1 cellular context compared by ENCODE assay signal in genomic region chr9:127715443-127716337, GRCh38.
TF ChIP-seq lines count a peak whose summit lies in the region.

A gene with protein sequence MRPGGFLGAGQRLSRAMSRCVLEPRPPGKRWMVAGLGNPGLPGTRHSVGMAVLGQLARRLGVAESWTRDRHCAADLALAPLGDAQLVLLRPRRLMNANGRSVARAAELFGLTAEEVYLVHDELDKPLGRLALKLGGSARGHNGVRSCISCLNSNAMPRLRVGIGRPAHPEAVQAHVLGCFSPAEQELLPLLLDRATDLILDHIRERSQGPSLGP (minus strand): TSS chr9:127715663. CDS start chr9:127715639, 24 bp downstream.
A gene with protein sequence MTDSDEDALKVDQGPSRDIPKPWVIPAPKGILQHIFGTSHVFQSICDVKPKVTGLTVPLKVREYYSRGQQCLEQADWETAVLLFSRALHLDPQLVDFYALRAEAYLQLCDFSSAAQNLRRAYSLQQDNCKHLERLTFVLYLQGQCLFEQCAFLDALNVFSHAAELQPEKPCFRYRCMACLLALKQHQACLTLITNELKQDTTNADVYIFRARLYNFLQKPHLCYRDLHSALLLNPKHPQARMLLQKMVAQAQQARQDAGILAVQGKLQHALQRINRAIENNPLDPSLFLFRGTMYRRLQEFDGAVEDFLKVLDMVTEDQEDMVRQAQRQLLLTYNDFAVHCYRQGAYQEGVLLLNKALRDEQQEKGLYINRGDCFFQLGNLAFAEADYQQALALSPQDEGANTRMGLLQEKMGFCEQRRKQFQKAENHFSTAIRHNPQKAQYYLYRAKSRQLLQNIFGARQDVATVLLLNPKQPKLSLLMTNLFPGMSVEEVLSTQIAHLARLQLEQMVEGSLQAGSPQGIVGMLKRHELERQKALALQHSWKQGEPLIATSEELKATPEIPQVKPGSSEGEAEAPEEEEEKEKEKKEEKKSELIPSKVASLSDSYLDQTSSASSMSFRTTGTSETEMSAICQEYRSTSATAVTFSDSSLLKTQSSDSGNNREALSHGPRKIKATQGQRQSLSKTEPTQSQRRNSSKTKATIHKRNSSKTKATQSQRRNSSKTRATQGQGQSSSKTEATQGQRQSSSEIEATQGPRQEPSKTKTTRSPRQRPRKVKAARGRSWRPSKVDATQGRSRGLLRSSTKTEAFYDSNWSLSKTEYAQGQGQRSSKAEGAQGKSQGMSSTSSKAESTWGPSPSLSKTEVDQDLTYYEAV (plus strand): TSS chr9:127716079. CDS start chr9:127716146, 67 bp downstream.

TF ChIP-seq in K562, 482 proteins besides CTCF, POLR2A, EP300 and RAD21 (continued from another document and continues in another):
- TF ChIP-seq ARID3A (IDR thresholded peaks at IDR 0.05; ENCODE audit: borderline replicate concordance, low read depth, low read length) (no peak), ZNF507 (tag; conservative IDR thresholded peaks at IDR 0.05) (no peak), ETV5 (CRISPR knock-in tag; IDR thresholded peaks at IDR 0.05; ENCODE audit: low read depth) (peak; percentile 44; the same call in 1 of the 2 replicates), HLTF (IDR thresholded peaks at IDR 0.05) (no peak), ZNF668 (CRISPR knock-in tag; IDR thresholded peaks at IDR 0.05) (no peak), JUND (IDR thresholded peaks at IDR 0.05; ENCODE audit: borderline replicate concordance, low read depth, low read length) (peak; percentile 86), JUND (tag; IDR thresholded peaks at IDR 0.05; ENCODE audit: borderline replicate concordance, low read depth, low read length) (peak; percentile 86; the same call in 2 of the 3 replicates), NR4A1 (CRISPR knock-in tag; IDR thresholded peaks at IDR 0.05) (no peak), NR4A1 (tag; IDR thresholded peaks at IDR 0.05) (no peak), RFX1 (IDR thresholded peaks at IDR 0.05) (peak; percentile 93), PURB (CRISPR knock-in tag; IDR thresholded peaks at IDR 0.05; ENCODE audit: low read depth) (no peak), IRF9 (tag; IDR thresholded peaks at IDR 0.05) (no peak), CHCHD3 (CRISPR knock-in tag; IDR thresholded peaks at IDR 0.05) (no peak), GABPA (tag; conservative IDR thresholded peaks at IDR 0.05; ENCODE audit: low read depth) (peak; percentile 89), ESRRB (CRISPR knock-in tag; IDR thresholded peaks at IDR 0.05; ENCODE audit: borderline replicate concordance) (no peak), TAF9B (IDR thresholded peaks at IDR 0.05; ENCODE audit: partially characterized antibody) (no peak), HDAC1 (IDR thresholded peaks at IDR 0.05) (peak in 1 of 2 experiments; percentile 96; a peak in 2 of 4 replicates), RBM14 (IDR thresholded peaks at IDR 0.05; ENCODE audit: borderline replicate concordance, insufficient read depth, low read depth, low read length) (no peak), SIX5 (IDR thresholded peaks at IDR 0.05; ENCODE audit: borderline replicate concordance in 1 of 2, insufficient read depth in 1 of 2, low read depth in 1 of 2, low read length in 2 of 2) (peak; percentile 52 to 54; a peak in 2 of 4 replicates), ZHX1 (conservative IDR thresholded peaks at IDR 0.05; ENCODE audit: low read length) (no peak), KLF6 (CRISPR knock-in tag; IDR thresholded peaks at IDR 0.05; ENCODE audit: borderline replicate concordance) (no peak), SUPT5H (IDR thresholded peaks at IDR 0.05) (0 out of 2 replicates have a peak, but pooled peaks have one; percentile 59), ZBTB34 (CRISPR knock-in tag; IDR thresholded peaks at IDR 0.05) (no peak), SRSF7 (optimal IDR thresholded peaks at IDR 0.05; ENCODE audit: low read depth, low read length) (no peak), MBD2 (IDR thresholded peaks at IDR 0.05; ENCODE audit: borderline replicate concordance, low read depth) (peak; percentile 100), FOSL1 (tag; conservative IDR thresholded peaks at IDR 0.05) (peak; percentile 33; the same call in 1 of the 2 replicates), TSC22D4 (tag; IDR thresholded peaks at IDR 0.05) (no peak), FIP1L1 (IDR thresholded peaks at IDR 0.05; ENCODE audit: low read depth, low read length, poor library complexity, severe bottlenecking) (no peak), SIRT6 (IDR thresholded peaks at IDR 0.05; ENCODE audit: low read depth, low read length) (no peak), ASH1L (IDR thresholded peaks at IDR 0.05; ENCODE audit: borderline replicate concordance, low read depth, partially characterized antibody) (peak; percentile 90), CHD1 (IDR thresholded peaks at IDR 0.05; ENCODE audit: low read length) (peak; percentile 43), JUNB (CRISPR knock-in tag; conservative IDR thresholded peaks at IDR 0.05) (peak; percentile 68; the same call in 1 of the 2 replicates), PKNOX1 (IDR thresholded peaks at IDR 0.05) (peak; percentile 89), CREBBP (IDR thresholded peaks at IDR 0.05; ENCODE audit: low read depth, low read length) (no peak), NRF1 (conservative IDR thresholded peaks at IDR 0.05 in 1 of 2, IDR thresholded peaks at IDR 0.05 in 1 of 2) (peak; percentile 35 to 39; a peak in 2 of 4 replicates), GATA2 (CRISPR knock-in tag; IDR thresholded peaks at IDR 0.05) (no peak), KLF1 (tag; IDR thresholded peaks at IDR 0.05) (no peak), L3MBTL2 (IDR thresholded peaks at IDR 0.05) (peak; percentile 82), ELF1 (tag; IDR thresholded peaks at IDR 0.05) (peak; percentile 99)
- TF ChIP-seq, protein P1, sequence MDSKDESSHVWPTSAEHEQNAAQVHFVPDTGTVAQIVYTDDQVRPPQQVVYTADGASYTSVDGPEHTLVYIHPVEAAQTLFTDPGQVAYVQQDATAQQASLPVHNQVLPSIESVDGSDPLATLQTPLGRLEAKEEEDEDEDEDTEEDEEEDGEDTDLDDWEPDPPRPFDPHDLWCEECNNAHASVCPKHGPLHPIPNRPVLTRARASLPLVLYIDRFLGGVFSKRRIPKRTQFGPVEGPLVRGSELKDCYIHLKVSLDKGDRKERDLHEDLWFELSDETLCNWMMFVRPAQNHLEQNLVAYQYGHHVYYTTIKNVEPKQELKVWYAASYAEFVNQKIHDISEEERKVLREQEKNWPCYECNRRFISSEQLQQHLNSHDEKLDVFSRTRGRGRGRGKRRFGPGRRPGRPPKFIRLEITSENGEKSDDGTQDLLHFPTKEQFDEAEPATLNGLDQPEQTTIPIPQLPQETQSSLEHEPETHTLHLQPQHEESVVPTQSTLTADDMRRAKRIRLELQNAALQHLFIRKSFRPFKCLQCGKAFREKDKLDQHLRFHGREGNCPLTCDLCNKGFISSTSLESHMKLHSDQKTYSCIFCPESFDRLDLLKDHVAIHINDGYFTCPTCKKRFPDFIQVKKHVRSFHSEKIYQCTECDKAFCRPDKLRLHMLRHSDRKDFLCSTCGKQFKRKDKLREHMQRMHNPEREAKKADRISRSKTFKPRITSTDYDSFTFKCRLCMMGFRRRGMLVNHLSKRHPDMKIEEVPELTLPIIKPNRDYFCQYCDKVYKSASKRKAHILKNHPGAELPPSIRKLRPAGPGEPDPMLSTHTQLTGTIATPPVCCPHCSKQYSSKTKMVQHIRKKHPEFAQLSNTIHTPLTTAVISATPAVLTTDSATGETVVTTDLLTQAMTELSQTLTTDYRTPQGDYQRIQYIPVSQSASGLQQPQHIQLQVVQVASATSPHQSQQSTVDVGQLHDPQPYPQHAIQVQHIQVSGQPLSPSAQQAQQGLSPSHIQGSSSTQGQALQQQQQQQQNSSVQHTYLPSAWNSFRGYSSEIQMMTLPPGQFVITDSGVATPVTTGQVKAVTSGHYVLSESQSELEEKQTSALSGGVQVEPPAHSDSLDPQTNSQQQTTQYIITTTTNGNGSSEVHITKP (IDR thresholded peaks at IDR 0.05; ENCODE audit: partially characterized antibody): peak; percentile 89
- TF ChIP-seq, protein P2, sequence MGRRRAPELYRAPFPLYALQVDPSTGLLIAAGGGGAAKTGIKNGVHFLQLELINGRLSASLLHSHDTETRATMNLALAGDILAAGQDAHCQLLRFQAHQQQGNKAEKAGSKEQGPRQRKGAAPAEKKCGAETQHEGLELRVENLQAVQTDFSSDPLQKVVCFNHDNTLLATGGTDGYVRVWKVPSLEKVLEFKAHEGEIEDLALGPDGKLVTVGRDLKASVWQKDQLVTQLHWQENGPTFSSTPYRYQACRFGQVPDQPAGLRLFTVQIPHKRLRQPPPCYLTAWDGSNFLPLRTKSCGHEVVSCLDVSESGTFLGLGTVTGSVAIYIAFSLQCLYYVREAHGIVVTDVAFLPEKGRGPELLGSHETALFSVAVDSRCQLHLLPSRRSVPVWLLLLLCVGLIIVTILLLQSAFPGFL (CRISPR knock-in tag; IDR thresholded peaks at IDR 0.05): 0 out of 2 replicates have a peak, but pooled peaks have one; percentile 30
- TF ChIP-seq, protein P3, sequence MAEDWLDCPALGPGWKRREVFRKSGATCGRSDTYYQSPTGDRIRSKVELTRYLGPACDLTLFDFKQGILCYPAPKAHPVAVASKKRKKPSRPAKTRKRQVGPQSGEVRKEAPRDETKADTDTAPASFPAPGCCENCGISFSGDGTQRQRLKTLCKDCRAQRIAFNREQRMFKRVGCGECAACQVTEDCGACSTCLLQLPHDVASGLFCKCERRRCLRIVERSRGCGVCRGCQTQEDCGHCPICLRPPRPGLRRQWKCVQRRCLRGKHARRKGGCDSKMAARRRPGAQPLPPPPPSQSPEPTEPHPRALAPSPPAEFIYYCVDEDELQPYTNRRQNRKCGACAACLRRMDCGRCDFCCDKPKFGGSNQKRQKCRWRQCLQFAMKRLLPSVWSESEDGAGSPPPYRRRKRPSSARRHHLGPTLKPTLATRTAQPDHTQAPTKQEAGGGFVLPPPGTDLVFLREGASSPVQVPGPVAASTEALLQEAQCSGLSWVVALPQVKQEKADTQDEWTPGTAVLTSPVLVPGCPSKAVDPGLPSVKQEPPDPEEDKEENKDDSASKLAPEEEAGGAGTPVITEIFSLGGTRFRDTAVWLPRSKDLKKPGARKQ (CRISPR knock-in tag; IDR thresholded peaks at IDR 0.05): no peak
- TF ChIP-seq, protein P4, sequence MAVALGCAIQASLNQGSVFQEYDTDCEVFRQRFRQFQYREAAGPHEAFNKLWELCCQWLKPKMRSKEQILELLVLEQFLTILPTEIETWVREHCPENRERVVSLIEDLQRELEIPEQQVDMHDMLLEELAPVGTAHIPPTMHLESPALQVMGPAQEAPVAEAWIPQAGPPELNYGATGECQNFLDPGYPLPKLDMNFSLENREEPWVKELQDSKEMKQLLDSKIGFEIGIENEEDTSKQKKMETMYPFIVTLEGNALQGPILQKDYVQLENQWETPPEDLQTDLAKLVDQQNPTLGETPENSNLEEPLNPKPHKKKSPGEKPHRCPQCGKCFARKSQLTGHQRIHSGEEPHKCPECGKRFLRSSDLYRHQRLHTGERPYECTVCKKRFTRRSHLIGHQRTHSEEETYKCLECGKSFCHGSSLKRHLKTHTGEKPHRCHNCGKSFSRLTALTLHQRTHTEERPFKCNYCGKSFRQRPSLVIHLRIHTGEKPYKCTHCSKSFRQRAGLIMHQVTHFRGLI (CRISPR knock-in tag; IDR thresholded peaks at IDR 0.05): no peak
